12 cellular contexts compared by ENCODE assay signal in the genomic region with DNA sequence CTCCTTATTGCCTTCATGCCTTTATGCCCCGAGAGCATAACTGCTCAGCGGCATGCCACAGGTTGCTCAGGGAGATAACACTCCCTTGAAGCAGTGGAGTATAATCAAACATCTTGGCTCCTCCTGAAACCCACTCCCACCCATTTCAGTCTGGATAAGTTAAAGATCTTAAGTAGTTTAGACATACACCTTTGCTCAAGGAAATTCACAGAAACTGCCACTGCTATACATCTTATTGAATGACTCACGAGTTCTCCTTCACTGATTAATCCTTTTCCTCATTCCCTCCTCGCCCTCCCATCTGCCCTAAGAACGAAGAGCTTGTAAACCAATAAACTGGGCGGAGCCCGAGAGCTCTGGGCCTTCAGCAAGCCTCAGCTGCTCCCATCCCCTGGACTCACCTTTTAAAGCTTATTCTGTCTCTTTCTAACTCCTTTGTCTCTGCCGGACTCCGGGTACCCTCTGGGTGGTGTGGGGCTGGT. TPM values are rescaled to one million over a fixed set of nuclear protein-coding genes. Genes with fewer than 3 reads are reported as not detected.
DNase-seq lines count a peak whose midpoint lies in the region; ATAC-seq, FAIRE-seq and TF ChIP-seq lines count a peak whose summit lies in the region.
"Not testable (repeated sequence)": the region's sequence is repeated elsewhere in the genome, so short reads cannot be mapped to it uniquely, and the experiment has no call there.
"Had no signal": no experiment of that assay in that cellular context is flagged by ENCODE, and none has a peak within 500 bp of the region (broad histone marks: within the 10 kb centered on the region; RNA-seq: fewer than 3 reads in every experiment).

No MANE protein-coding gene starts in this region.

- not testable (repeated sequence) for H3K27me3 ChIP-seq in Peyer's patch; K562 (ENCODE audit: control insufficient read depth in 2 of 2, insufficient read depth in 2 of 2, low read length in 2 of 2); neural progenitor cell

- not testable (repeated sequence) for H3K9me1 ChIP-seq in K562 (ENCODE audit: control insufficient read depth, insufficient read depth, low read length)

- not testable (repeated sequence) for TF ChIP-seq RAD21 in K562 (CRISPR knock-in tag; conservative IDR thresholded peaks at IDR 0.05 in 1 of 2, IDR thresholded peaks at IDR 0.05 in 1 of 2)

- POLR2A ChIA-PET in K562 (lab: Yijun Ruan, JAX): interaction anchor here (0.6 to 1.0 kb wide), 4 partner anchors 10 to 97 kb away, joined by 3 to 4 read pairs (median 3); no protein-coding TSS in a partner anchor

- peak overlapping the region in 3 of 4 donors; percentile 66 to 91 (median 84) for H3K27ac ChIP-seq in Peyer's patch
- peak overlapping the region; percentile 33; the same call in 1 of the 3 replicates for H3K27ac ChIP-seq in K562 (ENCODE audit: extremely low read depth, low read depth, low read length)
- not testable (repeated sequence) for H3K27ac ChIP-seq in neural progenitor cell

- not testable (repeated sequence) for H3K4me1 ChIP-seq in Peyer's patch, neural progenitor cell
- H3K4me1 ChIP-seq in K562 (replicated peaks in 1 of 2; ENCODE audit: control insufficient read depth in 2 of 2, insufficient read depth in 2 of 2, low read length in 2 of 2): peaks cover 23 to 57% of the 10 kb centered on the region in 2 experiments

- in situ Hi-C loops in K562 (cut with MboI): not testable (repeated sequence)

- TF ChIP-seq CTCF in Peyer's patch (IDR thresholded peaks at IDR 0.05); K562 (IDR thresholded peaks at IDR 0.05 in 2 of 3, conservative IDR thresholded peaks at IDR 0.05 in 1 of 3; ENCODE audit: insufficient read depth in 2 of 3, low read depth in 1 of 3, low read length in 3 of 3); neural progenitor cell (IDR thresholded peaks at IDR 0.05): not testable (repeated sequence)

- not testable (repeated sequence) for H3K9ac ChIP-seq in K562 (ENCODE audit: insufficient read depth in 1 of 2, low read depth in 2 of 2, low read length in 2 of 2); neural progenitor cell

- TF ChIP-seq EP300 in K562 (IDR thresholded peaks at IDR 0.05; ENCODE audit: low read length): peak; percentile 43; the same call in 1 of the 2 replicates

- peaks cover 11% of the 10 kb centered on the region for H3K9me3 Mint-ChIP-seq in neural progenitor cell

- not testable (repeated sequence) for H3K79me2 ChIP-seq in K562 (ENCODE audit: control insufficient read depth, insufficient read depth, low read length); neural progenitor cell (ENCODE audit: low read depth)

- peak; percentile 33 to 75 for TF ChIP-seq POLR2A in Peyer's patch (IDR thresholded peaks at IDR 0.05)
- not testable (repeated sequence) for TF ChIP-seq POLR2A in K562 (conservative IDR thresholded peaks at IDR 0.05)

- not testable (repeated sequence) for H3K27me3 Mint-ChIP-seq in neural progenitor cell (ENCODE audit: insufficient read depth, low read depth)

- H3K36me3 ChIP-seq in Peyer's patch; K562 (ENCODE audit: control insufficient read depth, insufficient read depth, low read length); neural progenitor cell: not testable (repeated sequence)

- H3K4me3 ChIP-seq in Peyer's patch: peak overlapping the region in 2 of 4 donors; percentile 40
- not testable (repeated sequence) for H3K4me3 ChIP-seq in K562, neural progenitor cell

- H4K20me1 ChIP-seq in K562 (replicated peaks; ENCODE audit: control insufficient read depth, insufficient read depth, low read length); neural progenitor cell (ENCODE audit: low read depth): not testable (repeated sequence)

- CTCF ChIA-PET in K562 (lab: Yijun Ruan, JAX; ENCODE audit: low intra/inter-chr PET ratio): not testable (repeated sequence)

- not testable (repeated sequence) for BruUV-seq in K562 (replicated peaks; lab: Mats Ljungman, UMichigan)

- H3K36me3 Mint-ChIP-seq in neural progenitor cell: not testable (repeated sequence)

- intact Hi-C loops in K562 (cut with micrococcal nuclease): loop anchor here (1.0 kb wide), 1 partner anchor 22 kb away; no protein-coding TSS in a partner anchor
- intact Hi-C loops in left colon (cut with DNase I, micrococcal nuclease): not testable (repeated sequence)

- H3K4me2 ChIP-seq in K562 (ENCODE audit: insufficient read depth, low read length); neural progenitor cell: not testable (repeated sequence)

- 5% methylated on average over 9 of the region's 9 CpGs for WGBS in K562 (ENCODE audit: insufficient coverage, low coverage, missing lambda C conversion rate)

- peak; percentile 67 for DNase-seq in ELR (ENCODE audit: low read depth)
- peak; percentile 59 for DNase-seq in HT1080 (ENCODE audit: low read depth)
- DNase-seq in Peyer's patch: peak in 2 of 3 donors; percentile 75 to 82
- peak in 3 of 4 experiments; percentile 34 to 85 (median 53) for DNase-seq in K562 (ENCODE audit: extremely low read depth in 1 of 4, low spot score in 3 of 4)
- peak; percentile 75 to 82 for DNase-seq in left colon
- DNase-seq in neural progenitor cell (ENCODE audit: low spot score): not testable (repeated sequence)

- not testable (repeated sequence) for H3K4me3 Mint-ChIP-seq in neural progenitor cell

- ATAC-seq in K562 (peak; percentile 60), esophagus mucosa (peak; percentile 88), left colon (peak; percentile 89)

- peaks cover 11% of the 10 kb centered on the region for H3K4me1 Mint-ChIP-seq in neural progenitor cell

- FAIRE-seq in K562 (lab: Jason Lieb, UNC): not testable (repeated sequence)

- not testable (repeated sequence) for H3K9me3 ChIP-seq in Peyer's patch; K562 (replicated peaks; ENCODE audit: control insufficient read depth, insufficient read depth, low read depth, low read length); neural progenitor cell (ENCODE audit: low read depth)

- peak overlapping the region; percentile 6; the same call in 1 of the 2 replicates for H2AFZ ChIP-seq in K562 (ENCODE audit: low read depth, low read length)
- not testable (repeated sequence) for H2AFZ ChIP-seq in neural progenitor cell (replicated peaks)

- H3F3A ChIP-seq in neural progenitor cell (ENCODE audit: low read depth): not testable (repeated sequence)

- peak overlapping the region; percentile 38 for H3K27ac Mint-ChIP-seq in neural progenitor cell

RNA-seq across cellular contexts. Expression of gene SH2D1B, which starts 7.6 kb away (rescaled TPM):
- 0.10 and 0.40 TPM in 2 replicates for total RNA-seq in HT1080 (2014; rRNA removed; shearing (Covaris generic))
- 2.8 and 3.1 TPM in 2 replicates for polyA plus RNA-seq in HT1080 (2015; cell fraction: cytosol; rRNA removed)
- polyA plus RNA-seq in HT1080 (2015; cell fraction: nucleus; rRNA removed): 2.2 and 3.2 TPM in 2 replicates
- 1 to 10 TPM in 2 of 4 donors, under 1 TPM in 1, not detected in 1; 0.76 to 1.9 (median 1.3) TPM for total RNA-seq in Peyer's patch
- 4.8 and 6.8 TPM in 2 replicates for total RNA-seq in K562 (2011; cell fraction: chromatin; rRNA removed; ENCODE audit: low replicate concordance)
- total RNA-seq in K562 (2011; cell fraction: nucleolus; rRNA removed): 2.2 and 2.8 TPM in 2 replicates
- total RNA-seq in K562 (2011; cell fraction: nucleoplasm; rRNA removed): 4.0 and 5.0 TPM in 2 replicates
- 5.2 and 5.6 TPM in 2 replicates for total RNA-seq in K562 (2014; rRNA removed)
- total RNA-seq in K562 (2014; rRNA removed; fragmentation: Illumina TruSeq; extraction: Trizol): 9.7 and 10.8 TPM in 2 replicates
- total RNA-seq in K562 (2015; rRNA removed; fragmentation: Illumina TruSeq; extraction: Trizol): 7.9 and 8.3 TPM in 2 replicates
- total RNA-seq in K562 (2021): 5.4 and 6.3 TPM in 2 replicates
- 4.8 and 5.7 TPM in 2 replicates for polyA plus RNA-seq in K562 (2011; rRNA removed)
- 3.3 and 5.0 TPM in 2 replicates for polyA plus RNA-seq in K562 (2011; cell fraction: cytosol; rRNA removed)
- 4.2 and 4.5 TPM in 2 replicates for polyA plus RNA-seq in K562 (2011; cell fraction: nucleus; rRNA removed)
- 3.6 and 9.5 TPM in 2 replicates for polyA plus RNA-seq in K562 (2012)
- polyA plus RNA-seq in K562 (2014; fragmentation: Illumina TruSeq; extraction: Trizol): 13.4 and 14.1 TPM in 2 replicates
- polyA plus RNA-seq in K562 (2014; fragmentation: Nextera tagmentation; extraction: Ambion mirVana): 10 to 100 TPM; 17.1 to 19.6 TPM
- polyA plus RNA-seq in K562 (2014; rRNA removed): 7.2 and 12.3 TPM in 2 replicates
- polyA minus RNA-seq in K562 (2011; rRNA and poly(A)+ RNA removed): 3.4 and 4.4 TPM in 2 replicates
- polyA minus RNA-seq in K562 (2011; cell fraction: cytosol; rRNA and poly(A)+ RNA removed): 1.0 and 1.7 TPM in 2 replicates
- polyA minus RNA-seq in K562 (2011; cell fraction: nucleus; rRNA and poly(A)+ RNA removed): 1.3 and 2.6 TPM in 2 replicates
- total RNA-seq in esophagus mucosa: 3.4 TPM
- 1 to 10 TPM in 1 of 2 donors, under 1 TPM in 1; 0.70 to 1.1 TPM for total RNA-seq in left colon
- total RNA-seq in neural progenitor cell (ENCODE audit: low replicate concordance): not detected in 2 replicates
- total RNA-seq: CD8-positive, alpha-beta T cell; G401; H1; SK-MEL-5 had no signal
- polyA plus RNA-seq: H1 had no signal

RNA-seq across cellular contexts. Expression of gene C1orf226, which starts 38.0 kb away (rescaled TPM):
- 0.84 and 1.3 TPM in 2 replicates for total RNA-seq in HT1080 (2014; rRNA removed; shearing (Covaris generic))
- polyA plus RNA-seq in HT1080 (2015; cell fraction: cytosol; rRNA removed): 3.4 and 4.1 TPM in 2 replicates
- 9.4 and 13.2 TPM in 2 replicates for polyA plus RNA-seq in HT1080 (2015; cell fraction: nucleus; rRNA removed)
- total RNA-seq in Peyer's patch: 10 to 100 TPM in 3 of 4 donors, 1 to 10 TPM in 1; 5.0 to 36.8 (median 26.2) TPM
- 1.0 and 2.1 TPM in 2 replicates for total RNA-seq in K562 (2011; cell fraction: chromatin; rRNA removed; ENCODE audit: low replicate concordance)
- 0.92 and 1.2 TPM in 2 replicates for total RNA-seq in K562 (2011; cell fraction: nucleolus; rRNA removed)
- 1.6 and 1.9 TPM in 2 replicates for total RNA-seq in K562 (2011; cell fraction: nucleoplasm; rRNA removed)
- total RNA-seq in K562 (2014; rRNA removed): 0.36 and 0.37 TPM in 2 replicates
- 0.47 and 0.64 TPM in 2 replicates for total RNA-seq in K562 (2014; rRNA removed; fragmentation: Illumina TruSeq; extraction: Trizol)
- total RNA-seq in K562 (2015; rRNA removed; fragmentation: Illumina TruSeq; extraction: Trizol): 0.33 and 0.53 TPM in 2 replicates
- 1.4 and 1.6 TPM in 2 replicates for total RNA-seq in K562 (2021)
- polyA plus RNA-seq in K562 (2011; rRNA removed): 0.81 and 1.4 TPM in 2 replicates
- 0.97 and 1.4 TPM in 2 replicates for polyA plus RNA-seq in K562 (2011; cell fraction: cytosol; rRNA removed)
- polyA plus RNA-seq in K562 (2011; cell fraction: nucleus; rRNA removed): 1.9 and 2.6 TPM in 2 replicates
- 1.2 and 1.6 TPM in 2 replicates for polyA plus RNA-seq in K562 (2012)
- polyA plus RNA-seq in K562 (2014; fragmentation: Illumina TruSeq; extraction: Trizol): 1.2 and 1.3 TPM in 2 replicates
- polyA plus RNA-seq in K562 (2014; fragmentation: Nextera tagmentation; extraction: Ambion mirVana): under 1 TPM; 0.10 to 0.20 TPM
- 0.56 and 0.88 TPM in 2 replicates for polyA plus RNA-seq in K562 (2014; rRNA removed)
- polyA minus RNA-seq in K562 (2011; rRNA and poly(A)+ RNA removed): 0.70 and 1.4 TPM in 2 replicates
- 0.57 and 2.2 TPM in 2 replicates for polyA minus RNA-seq in K562 (2011; cell fraction: cytosol; rRNA and poly(A)+ RNA removed)
- 0.67 and 1.4 TPM in 2 replicates for polyA minus RNA-seq in K562 (2011; cell fraction: nucleus; rRNA and poly(A)+ RNA removed)
- total RNA-seq in esophagus mucosa: 4.8 TPM
- total RNA-seq in left colon: 10 to 100 TPM; 24.2 to 44.1 TPM
- 3.9 and 11.3 TPM in 2 replicates for total RNA-seq in neural progenitor cell (ENCODE audit: low replicate concordance)
- total RNA-seq: CD8-positive, alpha-beta T cell had no signal

RNA-seq across cellular contexts. Expression of gene SPATA46, which starts 42.8 kb away (rescaled TPM):
- total RNA-seq in HT1080 (2014; rRNA removed; shearing (Covaris generic)): not detected in 2 replicates
- not detected in 2 replicates for polyA plus RNA-seq in HT1080 (2015; cell fraction: cytosol; rRNA removed)
- not detected in 2 replicates for polyA plus RNA-seq in HT1080 (2015; cell fraction: nucleus; rRNA removed)
- total RNA-seq in Peyer's patch: not detected
- not detected in 2 replicates for total RNA-seq in K562 (2011; cell fraction: chromatin; rRNA removed; ENCODE audit: low replicate concordance)
- total RNA-seq in K562 (2011; cell fraction: nucleolus; rRNA removed): not detected in 2 replicates
- total RNA-seq in K562 (2011; cell fraction: nucleoplasm; rRNA removed): not detected in 2 replicates
- not detected in 2 replicates for total RNA-seq in K562 (2014; rRNA removed)
- total RNA-seq in K562 (2014; rRNA removed; fragmentation: Illumina TruSeq; extraction: Trizol): not detected in 2 replicates
- total RNA-seq in K562 (2015; rRNA removed; fragmentation: Illumina TruSeq; extraction: Trizol): not detected in 2 replicates
- not detected in 2 replicates for total RNA-seq in K562 (2021)
- polyA plus RNA-seq in K562 (2011; rRNA removed): 0.04 TPM in 2 replicates
- polyA plus RNA-seq in K562 (2011; cell fraction: cytosol; rRNA removed): 0.03 TPM in 1 of 2 replicates, not detected in the other
- polyA plus RNA-seq in K562 (2011; cell fraction: nucleus; rRNA removed): 0.14 TPM in 1 of 2 replicates, not detected in the other
- polyA plus RNA-seq in K562 (2012): 0.15 TPM in 1 of 2 replicates, not detected in the other
- polyA plus RNA-seq in K562 (2014; fragmentation: Illumina TruSeq; extraction: Trizol): not detected in 2 replicates
- polyA plus RNA-seq in K562 (2014; fragmentation: Nextera tagmentation; extraction: Ambion mirVana): under 1 TPM in 1 of 2 experiments, not detected in 1; 0.11 TPM
- not detected in 2 replicates for polyA plus RNA-seq in K562 (2014; rRNA removed)
- polyA minus RNA-seq in K562 (2011; rRNA and poly(A)+ RNA removed): not detected in 2 replicates
- not detected in 2 replicates for polyA minus RNA-seq in K562 (2011; cell fraction: cytosol; rRNA and poly(A)+ RNA removed)
- not detected in 2 replicates for polyA minus RNA-seq in K562 (2011; cell fraction: nucleus; rRNA and poly(A)+ RNA removed)
- total RNA-seq in esophagus mucosa: not detected
- not detected for total RNA-seq in left colon
- total RNA-seq in neural progenitor cell (ENCODE audit: low replicate concordance): not detected in 2 replicates
- total RNA-seq: CD8-positive, alpha-beta T cell; G401; H1; Right ventricle myocardium inferior had no signal
- polyA plus RNA-seq: H1 had no signal
